ENCODE assay signal across 1 cellular context in the genomic region with DNA sequence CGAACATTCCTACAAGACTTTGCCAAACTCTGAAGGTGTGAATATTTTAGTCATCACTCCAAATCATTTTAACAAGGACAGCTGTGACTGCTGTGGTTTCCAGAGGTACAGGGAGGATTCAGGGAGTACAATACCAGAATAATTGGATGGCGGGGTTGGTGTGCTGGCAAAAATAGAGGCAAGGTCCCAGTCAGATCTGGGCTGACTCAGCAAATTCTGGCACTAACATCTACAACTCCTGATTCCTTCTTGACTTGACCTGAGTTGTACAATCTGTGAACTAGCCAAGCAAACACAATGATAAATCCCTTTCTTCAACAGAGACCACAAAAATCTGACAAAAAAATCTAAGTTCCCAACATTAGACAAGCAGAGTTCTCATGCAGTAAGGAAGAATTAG.
TF ChIP-seq lines count a peak whose summit lies in the region.

No MANE protein-coding gene starts in this region.

TF ChIP-seq in IMR-90, 13 proteins besides CTCF, POLR2A, EP300 and RAD21 (continued from another document):
- TF ChIP-seq, protein P1, sequence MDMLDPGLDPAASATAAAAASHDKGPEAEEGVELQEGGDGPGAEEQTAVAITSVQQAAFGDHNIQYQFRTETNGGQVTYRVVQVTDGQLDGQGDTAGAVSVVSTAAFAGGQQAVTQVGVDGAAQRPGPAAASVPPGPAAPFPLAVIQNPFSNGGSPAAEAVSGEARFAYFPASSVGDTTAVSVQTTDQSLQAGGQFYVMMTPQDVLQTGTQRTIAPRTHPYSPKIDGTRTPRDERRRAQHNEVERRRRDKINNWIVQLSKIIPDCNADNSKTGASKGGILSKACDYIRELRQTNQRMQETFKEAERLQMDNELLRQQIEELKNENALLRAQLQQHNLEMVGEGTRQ (IDR thresholded peaks at IDR 0.05; ENCODE audit: low read depth, low read length): no peak
- peak; percentile 96 for TF ChIP-seq MAFK (IDR thresholded peaks at IDR 0.05; ENCODE audit: low read depth, low read length)
TF ChIP-seq in IMR-90: peak in this region for 2.
